8 cellular contexts compared by ENCODE assay signal in genomic region chr10:130111115-130111847, GRCh38.
DNase-seq lines count a peak whose midpoint lies in the region; ATAC-seq and TF ChIP-seq lines count a peak whose summit lies in the region.

No MANE protein-coding gene starts in this region.

- ATAC-seq in HG03378 (IDR thresholded peaks at IDR 0.05; ENCODE audit: unreplicated experiment): peak; percentile 89

- TF ChIP-seq CTCF in choroid plexus epithelial cell (conservative IDR thresholded peaks at IDR 0.05; ENCODE audit: low read depth, low read length): no peak

- DNase-seq in AML-193 (lab: John Stamatoyannopoulos, UW): peak; percentile 87 to 96
- DNase-seq in NCI-H446 treated with DMSO at 0.1 percent for 48 hours (lab: John Stamatoyannopoulos, UW): peak; percentile 91
- peak; percentile 90 for DNase-seq in activated CD4-positive, alpha-beta T cell treated with anti-CD3 and anti-CD28 coated beads for 1 hour
- peak; percentile 99 for DNase-seq in choroid plexus epithelial cell (ENCODE audit: low read depth)
- peak; percentile 94 for DNase-seq in kidney glomerular epithelial cell (lab: John Stamatoyannopoulos, UW)
- DNase-seq in stimulated activated CD4-positive, alpha-beta T cell treated with anti-CD3 and anti-CD28 coated beads, Interleukin-15, amount 100 ng/mL, for 48 hours (ENCODE audit: low read depth in 2 of 2): peak; percentile 89 to 93

- H3K4me3 ChIP-seq in choroid plexus epithelial cell (ENCODE audit: low read depth, low read length): peak overlapping the region; percentile 72

- peak; percentile 78 for TF ChIP-seq POLR2A in GM19099 (IDR thresholded peaks at IDR 0.05; ENCODE audit: extremely low read depth, insufficient read length, low read depth)

Comparison
In these comparisons a context has a peak if more than half of its experiments do, and no peak if none do; other contexts are left out.
1. Peak in every context shown above with its lines: DNase-seq, ATAC-seq and H3K4me3 ChIP-seq.